In genomic region chr14:73750161-73750901, GRCh38 we compare ENCODE assay signal across 11 cellular contexts. TPM values are rescaled to one million over a fixed set of nuclear protein-coding genes. Genes with fewer than 3 reads are reported as not detected.
A peak's percentile ranks its signal among the peaks of the same experiment; 100 is the strongest.
DNase-seq lines count a peak whose midpoint lies in the region; ATAC-seq, FAIRE-seq and TF ChIP-seq lines count a peak whose summit lies in the region.
"Had no signal": no experiment of that assay in that cellular context is flagged by ENCODE, and none has a peak within 500 bp of the region (broad histone marks: within the 10 kb centered on the region; RNA-seq: fewer than 3 reads in every experiment).

No MANE protein-coding gene starts in this region.

- H3K36me3 Mint-ChIP-seq in HFFc6 (ENCODE audit: low read depth) (no peaks in the 10 kb centered on the region; the same call in 1 of the 2 replicates), T-cell (peaks cover 3% of the 10 kb centered on the region)

- H3K4me1 Mint-ChIP-seq in HFFc6 (ENCODE audit: low read depth) (peaks cover 88% of the 10 kb centered on the region), T-cell (peaks cover 98 to 99% (median 98%) of the 10 kb centered on the region in 3 donors)

- H3K36me3 ChIP-seq in esophagus squamous epithelium (no peaks in the 10 kb centered on the region), small intestine (ENCODE audit: control insufficient read depth in 2 of 2, insufficient read depth in 2 of 2, low read length in 2 of 2) (no peaks in the 10 kb centered on the region)

- 20 to 31% methylated on average over 3 to 5 of the region's 5 CpGs for WGBS in esophagus squamous epithelium, 2 donors
- 48 to 56% (median 55%) methylated on average over 5 of the region's 5 CpGs for WGBS in small intestine, 3 donors

- H3K27ac Mint-ChIP-seq in HFFc6 (peak overlapping the region; percentile 10; the same call in 1 of the 2 replicates), T-cell (peak overlapping the region; percentile 79 to 95)

- no peaks in the 10 kb centered on the region for H3K9me3 Mint-ChIP-seq in HFFc6
- H3K9me3 Mint-ChIP-seq in T-cell, result no peaks in the 10 kb centered on the region

- H3K27me3 Mint-ChIP-seq in HFFc6 (ENCODE audit: insufficient read depth) (peaks cover 8% of the 10 kb centered on the region), T-cell (no peaks in the 10 kb centered on the region)

- no peak for TF ChIP-seq POLR2A in esophagus squamous epithelium (IDR thresholded peaks at IDR 0.05)

- POLR2A ChIA-PET in T-cell (lab: Charles Lee), result interaction anchor here in 1 of 2 donors (0.9 to 1.4 kb wide), 2 partner anchors 9 to 35 kb away, joined by 3 to 5 read pairs; no protein-coding TSS in a partner anchor

- no peak overlapping the region for H3K4me3 Mint-ChIP-seq in HFFc6
- H3K4me3 Mint-ChIP-seq in T-cell, result peak overlapping the region in 1 of 3 donors; percentile 87

- intact Hi-C loops in esophagus squamous epithelium (cut with DNase I), result no loop called here

- H3K4me1 ChIP-seq in esophagus squamous epithelium (peaks cover 82 to 100% (median 95%) of the 10 kb centered on the region in 3 donors), small intestine (ENCODE audit: control insufficient read depth in 2 of 2, insufficient read depth in 1 of 2, low read depth in 1 of 2, low read length in 1 of 2) (peaks cover 42 to 74% of the 10 kb centered on the region in 2 donors)

- CTCF ChIA-PET in T-cell (lab: Charles Lee), result interaction anchor here (1.0 to 1.2 kb wide), 4 partner anchors 8 to 38 kb away, joined by 3 to 6 read pairs (median 4); no protein-coding TSS in a partner anchor

- DNase-seq in HFFc6 (no peak), T-cell (no peak), esophagus squamous epithelium (lab: John Stamatoyannopoulos, UW) (no peak), small intestine (peak; percentile 5), NCI-H446 treated with DMSO at 0.1 percent for 48 hours (lab: John Stamatoyannopoulos, UW) (no peak)
- DNase-seq: activated CD4-positive, alpha-beta T cell treated with anti-CD3 and anti-CD28 coated beads for 48 hours; kidney glomerular epithelial cell; NCI-H774; stimulated activated CD4-positive, alpha-beta T cell treated with anti-CD3 and anti-CD28 coated beads, Interleukin-4, amount 100 ng/mL, for 4 hours had no signal

- H3K4me3 ChIP-seq in esophagus squamous epithelium (no peak overlapping the region), small intestine (ENCODE audit: low read depth in 1 of 2, low read length in 2 of 2) (no peak overlapping the region)

- H3K27me3 ChIP-seq in esophagus squamous epithelium, result no peaks in the 10 kb centered on the region
- no peaks in the 10 kb centered on the region for H3K27me3 ChIP-seq in small intestine (ENCODE audit: control insufficient read depth in 2 of 2, insufficient read depth in 2 of 2, low read length in 2 of 2)

- H3K9me3 ChIP-seq in esophagus squamous epithelium (no peaks in the 10 kb centered on the region), small intestine (ENCODE audit: control insufficient read depth, low read depth) (no peaks in the 10 kb centered on the region)

- TF ChIP-seq CTCF in HFFc6 (IDR thresholded peaks at IDR 0.05) (no peak), esophagus squamous epithelium (IDR thresholded peaks at IDR 0.05) (no peak)

- H3K27ac ChIP-seq in esophagus squamous epithelium (peak overlapping the region; percentile 47 to 100 (median 94)), small intestine (ENCODE audit: low read depth in 1 of 2, low read length in 1 of 2) (peak overlapping the region; percentile 69 to 91)

- no peak for ATAC-seq in T-cell (replicated peaks in 1 of 4)
- ATAC-seq in HG03039 (IDR thresholded peaks at IDR 0.05; ENCODE audit: unreplicated experiment), result no peak
- no peak for ATAC-seq in GM18861 (IDR thresholded peaks at IDR 0.05; ENCODE audit: unreplicated experiment)

- FAIRE-seq in small intestine (lab: Jason Lieb, UNC), result no peak

RNA-seq across cellular contexts. Expression of gene PNMA1, which starts 36.1 kb away (rescaled TPM):
- total RNA-seq in HFFc6 (2021; fragmentation: NEBNext Ultra II Directional; extraction: Animal tissue kit (Norgen Biotek cat#: 25700)), result 10 to 100 TPM; 51.1 to 60.9 (median 53.2) TPM
- 10 to 100 TPM; 36.2 to 57.9 (median 53.4) TPM for total RNA-seq in T-cell
- total RNA-seq in esophagus squamous epithelium, result 10 to 100 TPM in 1 of 4 donors, 1 to 10 TPM in 3; 4.2 to 13.9 (median 7.2) TPM
- polyA plus RNA-seq in small intestine, result 10 to 100 TPM; 10.8 to 23.5 (median 17.0) TPM
